9 cellular contexts compared by ENCODE assay signal in the genomic region with DNA sequence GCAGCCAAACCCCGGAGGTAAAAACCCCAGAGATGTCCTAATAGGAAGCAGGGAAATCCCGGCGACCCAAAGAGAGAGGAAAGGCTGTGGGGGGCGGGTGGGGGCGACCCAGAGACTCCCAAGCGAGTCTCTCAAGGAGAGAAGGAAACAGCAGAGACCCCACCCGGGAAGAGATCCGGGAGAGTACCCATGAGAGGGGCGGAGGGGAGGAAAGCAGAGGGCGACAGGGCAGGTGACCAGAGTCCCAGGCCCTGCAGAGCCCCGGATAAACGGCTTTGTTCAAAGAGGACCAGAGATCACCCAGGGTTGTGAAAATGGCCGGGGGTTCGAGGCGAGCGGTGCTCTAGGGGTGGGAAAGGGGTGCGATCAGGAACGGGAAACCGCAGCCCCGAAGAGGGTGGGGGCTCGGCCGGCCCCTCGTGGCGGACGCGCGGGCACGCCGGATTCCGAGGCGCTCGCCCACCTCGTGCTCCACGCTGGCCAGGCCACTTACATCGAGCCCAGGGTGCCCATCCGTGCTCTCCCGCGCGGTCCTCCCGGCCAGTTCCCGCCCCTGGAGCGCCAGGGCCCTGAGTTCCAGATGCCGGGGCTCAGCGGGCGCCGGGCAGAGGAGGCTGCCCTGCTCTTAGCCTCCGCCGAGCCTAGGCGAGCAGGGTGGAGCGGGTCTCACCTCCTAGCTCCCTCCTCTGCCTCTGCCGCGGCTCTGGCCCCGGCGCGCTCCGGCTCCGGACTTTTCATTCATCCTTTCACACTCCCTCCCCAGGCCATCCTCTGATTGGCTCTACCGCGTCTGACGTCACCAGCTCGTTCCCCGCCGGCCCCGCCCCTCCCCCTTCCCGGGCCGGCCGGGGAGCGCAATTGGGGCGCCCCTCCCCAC. TPM values are rescaled to one million over a fixed set of nuclear protein-coding genes. Genes with fewer than 3 reads are reported as not detected.
DNase-seq lines count a peak whose midpoint lies in the region; ATAC-seq, FAIRE-seq and TF ChIP-seq lines count a peak whose summit lies in the region.
"Had no signal": no experiment of that assay in that cellular context is flagged by ENCODE, and none has a peak within 500 bp of the region (broad histone marks: within the 10 kb centered on the region; RNA-seq: fewer than 3 reads in every experiment).

No MANE protein-coding gene starts in this region.

- FAIRE-seq in bronchial epithelial cell (lab: Jason Lieb, UNC): no peak
- FAIRE-seq: endometrium had no signal

- H3K36me3 ChIP-seq in ES-I3 (ENCODE audit: insufficient read depth, low read length) (no peaks in the 10 kb centered on the region), bronchial epithelial cell (ENCODE audit: control insufficient read depth, insufficient read depth, low read length) (no peaks in the 10 kb centered on the region)

- POLR2A ChIA-PET in WTC11 (lab: Charles Lee): interaction anchor here (0.9 to 1.1 kb wide), 5 partner anchors 9 to 80 kb away, joined by 3 to 10 read pairs (median 4); a partner anchor contains a TSS

- peak overlapping the region; percentile 42 for H3K9ac ChIP-seq in ES-I3 (ENCODE audit: low read depth, low read length)

- peaks cover 34% of the 10 kb centered on the region for H3K4me1 Mint-ChIP-seq in WTC11

- no peaks in the 10 kb centered on the region for H3K9me3 Mint-ChIP-seq in WTC11

- ATAC-seq in HG02571 (IDR thresholded peaks at IDR 0.05; ENCODE audit: unreplicated experiment): peak; percentile 60
- peak; percentile 88 for ATAC-seq in WTC11

- H3K4me1 ChIP-seq in ES-I3 (ENCODE audit: insufficient read depth, low read length): peaks cover 10% of the 10 kb centered on the region

- no peak overlapping the region for H3K27ac Mint-ChIP-seq in WTC11

- peaks cover 60% of the 10 kb centered on the region for H3K27me3 ChIP-seq in bronchial epithelial cell (ENCODE audit: control insufficient read depth, insufficient read depth, low read length)

- no peak for TF ChIP-seq CTCF in WTC11 (IDR thresholded peaks at IDR 0.05)
- TF ChIP-seq CTCF in bronchial epithelial cell (IDR thresholded peaks at IDR 0.05; ENCODE audit: insufficient read depth, low read length, severe bottlenecking): no peak

- H3K4me3 ChIP-seq in bronchial epithelial cell (ENCODE audit: low read depth, low read length): no peak overlapping the region

- H3K27me3 Mint-ChIP-seq in WTC11 (ENCODE audit: low read depth): peaks cover 100% of the 10 kb centered on the region

- CTCF ChIA-PET in WTC11 (lab: Charles Lee): interaction anchor here (0.7 to 4.4 kb wide), 17 partner anchors 8 to 80 kb away, joined by 3 to 78 read pairs (median 5); a partner anchor contains a TSS

- no peaks in the 10 kb centered on the region for H3K36me3 Mint-ChIP-seq in WTC11

- H3K4me3 Mint-ChIP-seq in WTC11: peak overlapping the region; percentile 76

- DNase-seq in NCI-H187 (lab: John Stamatoyannopoulos, UW): peak; percentile 60 to 75
- peak; percentile 93 for DNase-seq in WTC11 (ENCODE audit: low spot score)
- peak; percentile 45 for DNase-seq in bronchial epithelial cell (ENCODE audit: low read depth)
- DNase-seq in iris pigment epithelial cell (ENCODE audit: low read depth): peak; percentile 61
- peak; percentile 52 to 68 (median 64) for DNase-seq in stimulated activated CD4-positive, alpha-beta T cell treated with anti-CD3 and anti-CD28 coated beads, Interleukin-12 subunit alpha, Interleukin-12 subunit beta, amount 100 ng/mL, for 48 hours (ENCODE audit: low read depth in 2 of 3, low spot score in 1 of 3)
- no peak for DNase-seq in HT-29 (ENCODE audit: low spot score)

- no peaks in the 10 kb centered on the region for H3K9me3 ChIP-seq in ES-I3 (ENCODE audit: control insufficient read depth, insufficient read depth, low read length)

TF ChIP-seq in WTC11, 78 proteins besides CTCF, POLR2A, EP300 and RAD21 (continues in another document):
- TF ChIP-seq CREM (CRISPR knock-in tag; IDR thresholded peaks at IDR 0.05): peak; percentile 60; the same call in 1 of the 2 replicates
- TF ChIP-seq ZNF396 (CRISPR knock-in tag; IDR thresholded peaks at IDR 0.05; ENCODE audit: borderline replicate concordance): no peak
- no peak for TF ChIP-seq OVOL2 (CRISPR knock-in tag; IDR thresholded peaks at IDR 0.05; ENCODE audit: borderline replicate concordance)
- TF ChIP-seq, protein P1, sequence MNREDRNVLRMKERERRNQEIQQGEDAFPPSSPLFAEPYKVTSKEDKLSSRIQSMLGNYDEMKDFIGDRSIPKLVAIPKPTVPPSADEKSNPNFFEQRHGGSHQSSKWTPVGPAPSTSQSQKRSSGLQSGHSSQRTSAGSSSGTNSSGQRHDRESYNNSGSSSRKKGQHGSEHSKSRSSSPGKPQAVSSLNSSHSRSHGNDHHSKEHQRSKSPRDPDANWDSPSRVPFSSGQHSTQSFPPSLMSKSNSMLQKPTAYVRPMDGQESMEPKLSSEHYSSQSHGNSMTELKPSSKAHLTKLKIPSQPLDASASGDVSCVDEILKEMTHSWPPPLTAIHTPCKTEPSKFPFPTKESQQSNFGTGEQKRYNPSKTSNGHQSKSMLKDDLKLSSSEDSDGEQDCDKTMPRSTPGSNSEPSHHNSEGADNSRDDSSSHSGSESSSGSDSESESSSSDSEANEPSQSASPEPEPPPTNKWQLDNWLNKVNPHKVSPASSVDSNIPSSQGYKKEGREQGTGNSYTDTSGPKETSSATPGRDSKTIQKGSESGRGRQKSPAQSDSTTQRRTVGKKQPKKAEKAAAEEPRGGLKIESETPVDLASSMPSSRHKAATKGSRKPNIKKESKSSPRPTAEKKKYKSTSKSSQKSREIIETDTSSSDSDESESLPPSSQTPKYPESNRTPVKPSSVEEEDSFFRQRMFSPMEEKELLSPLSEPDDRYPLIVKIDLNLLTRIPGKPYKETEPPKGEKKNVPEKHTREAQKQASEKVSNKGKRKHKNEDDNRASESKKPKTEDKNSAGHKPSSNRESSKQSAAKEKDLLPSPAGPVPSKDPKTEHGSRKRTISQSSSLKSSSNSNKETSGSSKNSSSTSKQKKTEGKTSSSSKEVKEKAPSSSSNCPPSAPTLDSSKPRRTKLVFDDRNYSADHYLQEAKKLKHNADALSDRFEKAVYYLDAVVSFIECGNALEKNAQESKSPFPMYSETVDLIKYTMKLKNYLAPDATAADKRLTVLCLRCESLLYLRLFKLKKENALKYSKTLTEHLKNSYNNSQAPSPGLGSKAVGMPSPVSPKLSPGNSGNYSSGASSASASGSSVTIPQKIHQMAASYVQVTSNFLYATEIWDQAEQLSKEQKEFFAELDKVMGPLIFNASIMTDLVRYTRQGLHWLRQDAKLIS (CRISPR knock-in tag; IDR thresholded peaks at IDR 0.05; ENCODE audit: borderline replicate concordance): no peak
- peak; percentile 58 for TF ChIP-seq SP1 (CRISPR knock-in tag; conservative IDR thresholded peaks at IDR 0.05)
- no peak for TF ChIP-seq JAZF1 (CRISPR knock-in tag; IDR thresholded peaks at IDR 0.05)
- no peak for TF ChIP-seq KAT7 (CRISPR knock-in tag; IDR thresholded peaks at IDR 0.05; ENCODE audit: borderline replicate concordance)
- TF ChIP-seq ZNF232 (CRISPR knock-in tag; IDR thresholded peaks at IDR 0.05): peak; percentile 75; the same call in 1 of the 2 replicates
- TF ChIP-seq, protein P2, sequence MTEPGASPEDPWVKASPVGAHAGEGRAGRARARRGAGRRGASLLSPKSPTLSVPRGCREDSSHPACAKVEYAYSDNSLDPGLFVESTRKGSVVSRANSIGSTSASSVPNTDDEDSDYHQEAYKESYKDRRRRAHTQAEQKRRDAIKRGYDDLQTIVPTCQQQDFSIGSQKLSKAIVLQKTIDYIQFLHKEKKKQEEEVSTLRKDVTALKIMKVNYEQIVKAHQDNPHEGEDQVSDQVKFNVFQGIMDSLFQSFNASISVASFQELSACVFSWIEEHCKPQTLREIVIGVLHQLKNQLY (CRISPR knock-in tag; IDR thresholded peaks at IDR 0.05): no peak
- TF ChIP-seq SMAD4 (CRISPR knock-in tag; IDR thresholded peaks at IDR 0.05): no peak
- TF ChIP-seq ZNF671 (CRISPR knock-in tag; IDR thresholded peaks at IDR 0.05): no peak
- 0 out of 2 replicates have a peak, but pooled peaks have one; percentile 76 for TF ChIP-seq TEAD1 (CRISPR knock-in tag; IDR thresholded peaks at IDR 0.05)
- TF ChIP-seq ZNF416 (CRISPR knock-in tag; IDR thresholded peaks at IDR 0.05): no peak
- 0 out of 2 replicates have a peak, but pooled peaks have one; percentile 21 for TF ChIP-seq CREB1 (CRISPR knock-in tag; IDR thresholded peaks at IDR 0.05)
- TF ChIP-seq NFATC4 (CRISPR knock-in tag; IDR thresholded peaks at IDR 0.05): 0 out of 2 replicates have a peak, but pooled peaks have one; percentile 35
- no peak for TF ChIP-seq NR3C1 (CRISPR knock-in tag; conservative IDR thresholded peaks at IDR 0.05; ENCODE audit: low read depth)
- TF ChIP-seq FOXJ3 (CRISPR knock-in tag; IDR thresholded peaks at IDR 0.05; ENCODE audit: borderline replicate concordance): no peak
- TF ChIP-seq TEAD4 (CRISPR knock-in tag; IDR thresholded peaks at IDR 0.05): no peak
- TF ChIP-seq GRHL2 (CRISPR knock-in tag; IDR thresholded peaks at IDR 0.05; ENCODE audit: insufficient replicate concordance, severe bottlenecking): no peak
- TF ChIP-seq TCF7 (CRISPR knock-in tag; IDR thresholded peaks at IDR 0.05; ENCODE audit: low read depth): no peak
- TF ChIP-seq, protein P3, sequence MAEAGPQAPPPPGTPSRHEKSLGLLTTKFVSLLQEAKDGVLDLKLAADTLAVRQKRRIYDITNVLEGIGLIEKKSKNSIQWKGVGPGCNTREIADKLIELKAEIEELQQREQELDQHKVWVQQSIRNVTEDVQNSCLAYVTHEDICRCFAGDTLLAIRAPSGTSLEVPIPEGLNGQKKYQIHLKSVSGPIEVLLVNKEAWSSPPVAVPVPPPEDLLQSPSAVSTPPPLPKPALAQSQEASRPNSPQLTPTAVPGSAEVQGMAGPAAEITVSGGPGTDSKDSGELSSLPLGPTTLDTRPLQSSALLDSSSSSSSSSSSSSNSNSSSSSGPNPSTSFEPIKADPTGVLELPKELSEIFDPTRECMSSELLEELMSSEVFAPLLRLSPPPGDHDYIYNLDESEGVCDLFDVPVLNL (CRISPR knock-in tag; IDR thresholded peaks at IDR 0.05; ENCODE audit: borderline replicate concordance, low read depth): no peak

RNA-seq across cellular contexts. Expression of a gene that starts 52.3 kb away (rescaled TPM):
- total RNA-seq in WTC11 (2021) (1.7 to 2.3 TPM (median 1.9 TPM) in 3 replicates), bronchial epithelial cell (under 0.01 and 0.13 TPM in 2 replicates)
- total RNA-seq in HT-29 (2014; rRNA removed; shearing (Covaris generic)): not detected in 2 replicates
